Comparison of ENCODE assay signal across 1 cellular context in the genomic region with DNA sequence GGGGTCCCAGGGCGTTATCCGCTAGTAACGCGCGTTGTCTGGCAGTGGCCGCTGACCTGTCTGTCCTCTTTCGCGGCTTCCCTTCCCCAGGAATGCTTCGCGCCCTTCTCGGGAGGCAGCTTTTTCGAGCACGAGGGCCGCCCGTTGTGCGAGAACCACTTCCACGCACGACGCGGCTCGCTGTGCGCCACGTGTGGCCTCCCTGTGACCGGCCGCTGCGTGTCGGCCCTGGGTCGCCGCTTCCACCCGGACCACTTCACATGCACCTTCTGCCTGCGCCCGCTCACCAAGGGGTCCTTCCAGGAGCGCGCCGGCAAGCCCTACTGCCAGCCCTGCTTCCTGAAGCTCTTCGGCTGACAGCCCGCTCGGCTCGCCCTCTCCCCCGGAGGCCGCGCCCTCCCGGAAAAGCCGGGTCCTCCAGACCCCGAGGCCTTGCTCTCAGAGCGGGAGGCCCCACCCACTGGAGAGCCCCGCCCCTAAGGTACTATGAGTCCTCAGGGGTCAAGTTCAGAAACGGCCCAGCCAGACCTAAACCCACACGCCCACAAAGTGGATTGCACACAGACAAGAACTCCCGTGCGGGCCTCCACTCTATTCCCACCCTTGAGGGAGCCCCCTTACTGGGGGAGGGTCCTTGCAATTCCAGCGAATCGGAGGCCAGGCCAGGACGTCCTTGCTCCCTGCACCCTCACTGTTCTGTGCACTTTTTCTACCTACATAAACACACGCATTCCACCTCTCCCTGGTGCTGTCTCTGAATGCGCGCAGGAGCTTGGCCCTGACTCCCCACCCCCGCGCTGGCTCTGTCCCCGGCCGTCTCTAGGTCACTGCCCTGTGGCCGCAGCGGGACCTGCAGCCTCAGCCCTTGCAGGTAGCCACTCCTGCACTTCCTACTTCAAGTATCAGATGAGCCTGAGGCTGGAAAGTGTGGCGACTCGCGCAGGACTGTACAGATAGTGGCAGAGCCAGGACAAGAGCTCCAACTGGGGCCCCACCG.
TF ChIP-seq lines count a peak whose summit lies in the region.

No MANE protein-coding gene starts in this region.

TF ChIP-seq in K562, 482 proteins besides CTCF, POLR2A, EP300 and RAD21 (continued from another document and continues in another):
- TF ChIP-seq ZNF445 (CRISPR knock-in tag; IDR thresholded peaks at IDR 0.05; ENCODE audit: low read depth) (no peak), ZNF184 (CRISPR knock-in tag; IDR thresholded peaks at IDR 0.05) (no peak), HIVEP1 (CRISPR knock-in tag; IDR thresholded peaks at IDR 0.05) (no peak), COPS2 (conservative IDR thresholded peaks at IDR 0.05) (no peak), PHF21A (IDR thresholded peaks at IDR 0.05; ENCODE audit: borderline replicate concordance, low read depth) (no peak), SMARCA5 (IDR thresholded peaks at IDR 0.05) (0 out of 2 replicates have a peak, but pooled peaks have one; percentile 62), SP1 (CRISPR knock-in tag; IDR thresholded peaks at IDR 0.05) (no peak; the same call in none of the 2 replicates), ZC3H8 (IDR thresholded peaks at IDR 0.05) (no peak), KLF1 (tag; IDR thresholded peaks at IDR 0.05) (no peak), WHSC1 (IDR thresholded peaks at IDR 0.05; ENCODE audit: low read length) (no peak), MAZ (CRISPR knock-in tag; conservative IDR thresholded peaks at IDR 0.05 in 1 of 2, IDR thresholded peaks at IDR 0.05 in 1 of 2) (peak; percentile 12 to 81), TOE1 (IDR thresholded peaks at IDR 0.05; ENCODE audit: borderline replicate concordance) (peak; percentile 12; the same call in 1 of the 2 replicates), TOE1 (CRISPR knock-in tag; IDR thresholded peaks at IDR 0.05; ENCODE audit: borderline replicate concordance, low read depth) (no peak), NCOA2 (IDR thresholded peaks at IDR 0.05; ENCODE audit: partially characterized antibody in 2 of 2) (no peak), PML (IDR thresholded peaks at IDR 0.05; ENCODE audit: low read length) (no peak), SUPT5H (IDR thresholded peaks at IDR 0.05) (peak; percentile 53), NRF1 (conservative IDR thresholded peaks at IDR 0.05 in 1 of 2, IDR thresholded peaks at IDR 0.05 in 1 of 2) (peak; percentile 85 to 87), ZKSCAN3 (CRISPR knock-in tag; IDR thresholded peaks at IDR 0.05) (no peak), RBM34 (IDR thresholded peaks at IDR 0.05; ENCODE audit: borderline replicate concordance, insufficient read depth, low read length) (no peak), ZNF124 (CRISPR knock-in tag; IDR thresholded peaks at IDR 0.05) (no peak), PPARD (CRISPR knock-in tag; IDR thresholded peaks at IDR 0.05) (no peak), ZNF551 (CRISPR knock-in tag; IDR thresholded peaks at IDR 0.05) (no peak), SMARCB1 (IDR thresholded peaks at IDR 0.05; ENCODE audit: insufficient read length, low read depth) (peak; percentile 53), ZBTB17 (CRISPR knock-in tag; IDR thresholded peaks at IDR 0.05) (0 out of 2 replicates have a peak, but pooled peaks have one; percentile 45), ZNF232 (CRISPR knock-in tag; IDR thresholded peaks at IDR 0.05) (no peak), CBFB (CRISPR knock-in tag; IDR thresholded peaks at IDR 0.05) (peak; percentile 79; the same call in 1 of the 2 replicates), YY1 (IDR thresholded peaks at IDR 0.05; ENCODE audit: borderline replicate concordance in 1 of 3, control insufficient read depth in 1 of 3, extremely low read depth in 1 of 3, insufficient read depth in 3 of 3, insufficient read length in 1 of 3, insufficient replicate concordance in 2 of 3, low read depth in 1 of 3, low read length in 2 of 3) (no peak), POLR3A (IDR thresholded peaks at IDR 0.05; ENCODE audit: borderline replicate concordance, extremely low read depth, insufficient read depth, insufficient read length) (no peak), TAF1 (IDR thresholded peaks at IDR 0.05; ENCODE audit: control insufficient read depth, extremely low read depth, insufficient read depth, low read length, severe bottlenecking) (peak; percentile 32), ZNF224 (CRISPR knock-in tag; IDR thresholded peaks at IDR 0.05) (no peak), NEUROD1 (IDR thresholded peaks at IDR 0.05; ENCODE audit: borderline replicate concordance, low read depth, low read length, partially characterized antibody) (peak; percentile 8), ZNF165 (CRISPR knock-in tag; IDR thresholded peaks at IDR 0.05; ENCODE audit: borderline replicate concordance) (no peak), SMAD4 (CRISPR knock-in tag; conservative IDR thresholded peaks at IDR 0.05) (peak; percentile 23), ILF3 (IDR thresholded peaks at IDR 0.05; ENCODE audit: borderline replicate concordance) (no peak), SIN3B (IDR thresholded peaks at IDR 0.05; ENCODE audit: low read depth) (no peak), ZNF75A (CRISPR knock-in tag; IDR thresholded peaks at IDR 0.05) (no peak), EP400 (IDR thresholded peaks at IDR 0.05) (peak; percentile 47), POLR2H (tag; IDR thresholded peaks at IDR 0.05; ENCODE audit: low read depth) (no peak), RBM25 (IDR thresholded peaks at IDR 0.05; ENCODE audit: low read depth, low read length, severe bottlenecking) (no peak), ARHGAP35 (IDR thresholded peaks at IDR 0.05; ENCODE audit: partially characterized antibody) (no peak), HCFC1 (IDR thresholded peaks at IDR 0.05; ENCODE audit: low read depth, low read length) (no peak), ZNF134 (CRISPR knock-in tag; conservative IDR thresholded peaks at IDR 0.05) (no peak)
- TF ChIP-seq, protein P1, sequence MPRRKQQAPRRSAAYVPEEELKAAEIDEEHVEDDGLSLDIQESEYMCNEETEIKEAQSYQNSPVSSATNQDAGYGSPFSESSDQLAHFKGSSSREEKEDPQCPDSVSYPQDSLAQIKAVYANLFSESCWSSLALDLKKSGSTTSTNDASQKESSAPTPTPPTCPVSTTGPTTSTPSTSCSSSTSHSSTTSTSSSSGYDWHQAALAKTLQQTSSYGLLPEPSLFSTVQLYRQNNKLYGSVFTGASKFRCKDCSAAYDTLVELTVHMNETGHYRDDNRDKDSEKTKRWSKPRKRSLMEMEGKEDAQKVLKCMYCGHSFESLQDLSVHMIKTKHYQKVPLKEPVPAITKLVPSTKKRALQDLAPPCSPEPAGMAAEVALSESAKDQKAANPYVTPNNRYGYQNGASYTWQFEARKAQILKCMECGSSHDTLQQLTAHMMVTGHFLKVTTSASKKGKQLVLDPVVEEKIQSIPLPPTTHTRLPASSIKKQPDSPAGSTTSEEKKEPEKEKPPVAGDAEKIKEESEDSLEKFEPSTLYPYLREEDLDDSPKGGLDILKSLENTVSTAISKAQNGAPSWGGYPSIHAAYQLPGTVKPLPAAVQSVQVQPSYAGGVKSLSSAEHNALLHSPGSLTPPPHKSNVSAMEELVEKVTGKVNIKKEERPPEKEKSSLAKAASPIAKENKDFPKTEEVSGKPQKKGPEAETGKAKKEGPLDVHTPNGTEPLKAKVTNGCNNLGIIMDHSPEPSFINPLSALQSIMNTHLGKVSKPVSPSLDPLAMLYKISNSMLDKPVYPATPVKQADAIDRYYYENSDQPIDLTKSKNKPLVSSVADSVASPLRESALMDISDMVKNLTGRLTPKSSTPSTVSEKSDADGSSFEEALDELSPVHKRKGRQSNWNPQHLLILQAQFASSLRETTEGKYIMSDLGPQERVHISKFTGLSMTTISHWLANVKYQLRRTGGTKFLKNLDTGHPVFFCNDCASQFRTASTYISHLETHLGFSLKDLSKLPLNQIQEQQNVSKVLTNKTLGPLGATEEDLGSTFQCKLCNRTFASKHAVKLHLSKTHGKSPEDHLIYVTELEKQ (CRISPR knock-in tag; IDR thresholded peaks at IDR 0.05), result no peak
- TF ChIP-seq, protein P2, sequence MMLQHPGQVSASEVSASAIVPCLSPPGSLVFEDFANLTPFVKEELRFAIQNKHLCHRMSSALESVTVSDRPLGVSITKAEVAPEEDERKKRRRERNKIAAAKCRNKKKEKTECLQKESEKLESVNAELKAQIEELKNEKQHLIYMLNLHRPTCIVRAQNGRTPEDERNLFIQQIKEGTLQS (IDR thresholded peaks at IDR 0.05), result no peak
- TF ChIP-seq, protein P2 (CRISPR knock-in tag; conservative IDR thresholded peaks at IDR 0.05), result no peak
- TF ChIP-seq, protein P3, sequence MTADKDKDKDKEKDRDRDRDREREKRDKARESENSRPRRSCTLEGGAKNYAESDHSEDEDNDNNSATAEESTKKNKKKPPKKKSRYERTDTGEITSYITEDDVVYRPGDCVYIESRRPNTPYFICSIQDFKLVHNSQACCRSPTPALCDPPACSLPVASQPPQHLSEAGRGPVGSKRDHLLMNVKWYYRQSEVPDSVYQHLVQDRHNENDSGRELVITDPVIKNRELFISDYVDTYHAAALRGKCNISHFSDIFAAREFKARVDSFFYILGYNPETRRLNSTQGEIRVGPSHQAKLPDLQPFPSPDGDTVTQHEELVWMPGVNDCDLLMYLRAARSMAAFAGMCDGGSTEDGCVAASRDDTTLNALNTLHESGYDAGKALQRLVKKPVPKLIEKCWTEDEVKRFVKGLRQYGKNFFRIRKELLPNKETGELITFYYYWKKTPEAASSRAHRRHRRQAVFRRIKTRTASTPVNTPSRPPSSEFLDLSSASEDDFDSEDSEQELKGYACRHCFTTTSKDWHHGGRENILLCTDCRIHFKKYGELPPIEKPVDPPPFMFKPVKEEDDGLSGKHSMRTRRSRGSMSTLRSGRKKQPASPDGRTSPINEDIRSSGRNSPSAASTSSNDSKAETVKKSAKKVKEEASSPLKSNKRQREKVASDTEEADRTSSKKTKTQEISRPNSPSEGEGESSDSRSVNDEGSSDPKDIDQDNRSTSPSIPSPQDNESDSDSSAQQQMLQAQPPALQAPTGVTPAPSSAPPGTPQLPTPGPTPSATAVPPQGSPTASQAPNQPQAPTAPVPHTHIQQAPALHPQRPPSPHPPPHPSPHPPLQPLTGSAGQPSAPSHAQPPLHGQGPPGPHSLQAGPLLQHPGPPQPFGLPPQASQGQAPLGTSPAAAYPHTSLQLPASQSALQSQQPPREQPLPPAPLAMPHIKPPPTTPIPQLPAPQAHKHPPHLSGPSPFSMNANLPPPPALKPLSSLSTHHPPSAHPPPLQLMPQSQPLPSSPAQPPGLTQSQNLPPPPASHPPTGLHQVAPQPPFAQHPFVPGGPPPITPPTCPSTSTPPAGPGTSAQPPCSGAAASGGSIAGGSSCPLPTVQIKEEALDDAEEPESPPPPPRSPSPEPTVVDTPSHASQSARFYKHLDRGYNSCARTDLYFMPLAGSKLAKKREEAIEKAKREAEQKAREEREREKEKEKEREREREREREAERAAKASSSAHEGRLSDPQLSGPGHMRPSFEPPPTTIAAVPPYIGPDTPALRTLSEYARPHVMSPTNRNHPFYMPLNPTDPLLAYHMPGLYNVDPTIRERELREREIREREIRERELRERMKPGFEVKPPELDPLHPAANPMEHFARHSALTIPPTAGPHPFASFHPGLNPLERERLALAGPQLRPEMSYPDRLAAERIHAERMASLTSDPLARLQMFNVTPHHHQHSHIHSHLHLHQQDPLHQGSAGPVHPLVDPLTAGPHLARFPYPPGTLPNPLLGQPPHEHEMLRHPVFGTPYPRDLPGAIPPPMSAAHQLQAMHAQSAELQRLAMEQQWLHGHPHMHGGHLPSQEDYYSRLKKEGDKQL (CRISPR knock-in tag; IDR thresholded peaks at IDR 0.05; ENCODE audit: borderline replicate concordance), result no peak
- TF ChIP-seq, protein P4, sequence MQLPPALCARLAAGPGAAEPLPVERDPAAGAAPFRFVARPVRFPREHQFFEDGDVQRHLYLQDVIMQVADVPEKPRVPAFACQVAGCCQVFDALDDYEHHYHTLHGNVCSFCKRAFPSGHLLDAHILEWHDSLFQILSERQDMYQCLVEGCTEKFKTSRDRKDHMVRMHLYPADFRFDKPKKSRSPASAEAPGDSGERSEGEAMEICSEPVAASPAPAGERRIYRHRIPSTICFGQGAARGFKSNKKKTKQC (CRISPR knock-in tag; IDR thresholded peaks at IDR 0.05), result no peak
- TF ChIP-seq, protein P5, sequence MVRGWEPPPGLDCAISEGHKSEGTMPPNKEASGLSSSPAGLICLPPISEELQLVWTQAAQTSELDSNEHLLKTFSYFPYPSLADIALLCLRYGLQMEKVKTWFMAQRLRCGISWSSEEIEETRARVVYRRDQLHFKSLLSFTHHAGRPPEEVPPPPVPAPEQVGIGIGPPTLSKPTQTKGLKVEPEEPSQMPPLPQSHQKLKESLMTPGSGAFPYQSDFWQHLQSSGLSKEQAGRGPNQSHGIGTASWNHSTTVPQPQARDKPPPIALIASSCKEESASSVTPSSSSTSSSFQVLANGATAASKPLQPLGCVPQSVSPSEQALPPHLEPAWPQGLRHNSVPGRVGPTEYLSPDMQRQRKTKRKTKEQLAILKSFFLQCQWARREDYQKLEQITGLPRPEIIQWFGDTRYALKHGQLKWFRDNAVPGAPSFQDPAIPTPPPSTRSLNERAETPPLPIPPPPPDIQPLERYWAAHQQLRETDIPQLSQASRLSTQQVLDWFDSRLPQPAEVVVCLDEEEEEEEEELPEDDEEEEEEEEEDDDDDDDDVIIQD (CRISPR knock-in tag; IDR thresholded peaks at IDR 0.05), result no peak
- TF ChIP-seq, protein P6, sequence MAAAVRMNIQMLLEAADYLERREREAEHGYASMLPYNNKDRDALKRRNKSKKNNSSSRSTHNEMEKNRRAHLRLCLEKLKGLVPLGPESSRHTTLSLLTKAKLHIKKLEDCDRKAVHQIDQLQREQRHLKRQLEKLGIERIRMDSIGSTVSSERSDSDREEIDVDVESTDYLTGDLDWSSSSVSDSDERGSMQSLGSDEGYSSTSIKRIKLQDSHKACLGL (CRISPR knock-in tag; IDR thresholded peaks at IDR 0.05; ENCODE audit: borderline replicate concordance, poor library complexity, severe bottlenecking), result no peak
- TF ChIP-seq, protein P7, sequence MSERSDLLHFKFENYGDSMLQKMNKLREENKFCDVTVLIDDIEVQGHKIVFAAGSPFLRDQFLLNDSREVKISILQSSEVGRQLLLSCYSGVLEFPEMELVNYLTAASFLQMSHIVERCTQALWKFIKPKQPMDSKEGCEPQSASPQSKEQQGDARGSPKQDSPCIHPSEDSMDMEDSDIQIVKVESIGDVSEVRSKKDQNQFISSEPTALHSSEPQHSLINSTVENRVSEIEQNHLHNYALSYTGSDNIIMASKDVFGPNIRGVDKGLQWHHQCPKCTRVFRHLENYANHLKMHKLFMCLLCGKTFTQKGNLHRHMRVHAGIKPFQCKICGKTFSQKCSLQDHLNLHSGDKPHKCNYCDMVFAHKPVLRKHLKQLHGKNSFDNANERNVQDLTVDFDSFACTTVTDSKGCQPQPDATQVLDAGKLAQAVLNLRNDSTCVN (CRISPR knock-in tag; IDR thresholded peaks at IDR 0.05), result no peak
- TF ChIP-seq, protein P8, sequence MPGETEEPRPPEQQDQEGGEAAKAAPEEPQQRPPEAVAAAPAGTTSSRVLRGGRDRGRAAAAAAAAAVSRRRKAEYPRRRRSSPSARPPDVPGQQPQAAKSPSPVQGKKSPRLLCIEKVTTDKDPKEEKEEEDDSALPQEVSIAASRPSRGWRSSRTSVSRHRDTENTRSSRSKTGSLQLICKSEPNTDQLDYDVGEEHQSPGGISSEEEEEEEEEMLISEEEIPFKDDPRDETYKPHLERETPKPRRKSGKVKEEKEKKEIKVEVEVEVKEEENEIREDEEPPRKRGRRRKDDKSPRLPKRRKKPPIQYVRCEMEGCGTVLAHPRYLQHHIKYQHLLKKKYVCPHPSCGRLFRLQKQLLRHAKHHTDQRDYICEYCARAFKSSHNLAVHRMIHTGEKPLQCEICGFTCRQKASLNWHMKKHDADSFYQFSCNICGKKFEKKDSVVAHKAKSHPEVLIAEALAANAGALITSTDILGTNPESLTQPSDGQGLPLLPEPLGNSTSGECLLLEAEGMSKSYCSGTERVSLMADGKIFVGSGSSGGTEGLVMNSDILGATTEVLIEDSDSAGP (CRISPR knock-in tag; IDR thresholded peaks at IDR 0.05), result no peak
